In genomic region chr2:25276569-25277465, GRCh38 we compare ENCODE assay signal across 8 cellular contexts.
DNase-seq lines count a peak whose midpoint lies in the region; ATAC-seq lines count a peak whose summit lies in the region.

No MANE protein-coding gene starts in this region.

- H3K27ac Mint-ChIP-seq in CD4-positive, alpha-beta memory T cell, result peak overlapping the region; percentile 93 to 99 (median 96)
- H3K27ac Mint-ChIP-seq in activated CD8-positive, alpha-beta memory T cell treated with anti-CD3 and anti-CD28 coated beads, Interleukin-2, amount 10 ng/mL, durations not matched to agents 7 days and 5 days, result peak overlapping the region; percentile 92

- peaks cover 14 to 26% of the 10 kb centered on the region in 2 donors for H3K36me3 Mint-ChIP-seq in CD4-positive, alpha-beta memory T cell
- peaks cover 15% of the 10 kb centered on the region for H3K36me3 Mint-ChIP-seq in activated CD8-positive, alpha-beta memory T cell treated with anti-CD3 and anti-CD28 coated beads, Interleukin-2, amount 10 ng/mL, durations not matched to agents 7 days and 5 days

- H3K27me3 Mint-ChIP-seq in CD4-positive, alpha-beta memory T cell, result no peaks in the 10 kb centered on the region
- no peaks in the 10 kb centered on the region for H3K27me3 Mint-ChIP-seq in activated CD8-positive, alpha-beta memory T cell treated with anti-CD3 and anti-CD28 coated beads, Interleukin-2, amount 10 ng/mL, durations not matched to agents 7 days and 5 days

- intact Hi-C loops in CD4-positive, alpha-beta memory T cell (cut with micrococcal nuclease), result loop anchor here (1.0 to 10.0 kb wide), 5 partner anchors 9 to 600 kb away; partner anchors contain the start of genes ASXL2, DNMT3A and POMC

- H3K27ac ChIP-seq in CD4-positive, alpha-beta memory T cell (ENCODE audit: low read depth, low read length), result peak overlapping the region; percentile 89

- H3K9me3 Mint-ChIP-seq in CD4-positive, alpha-beta memory T cell, result peaks cover 0 to 2% (median 0%) of the 10 kb centered on the region in 8 donors
- no peaks in the 10 kb centered on the region for H3K9me3 Mint-ChIP-seq in activated CD8-positive, alpha-beta memory T cell treated with anti-CD3 and anti-CD28 coated beads, Interleukin-2, amount 10 ng/mL, durations not matched to agents 7 days and 5 days (ENCODE audit: low read depth)

- CTCF ChIA-PET in CD4-positive, alpha-beta memory T cell (lab: Charles Lee; ENCODE audit: partially characterized antibody), result interaction anchor here (0.9 to 4.6 kb wide), 22 partner anchors 9 to 99 kb away, joined by 3 to 40 read pairs (median 6); no protein-coding TSS in a partner anchor
- CTCF ChIA-PET in activated CD8-positive, alpha-beta memory T cell treated with anti-CD3 and anti-CD28 coated beads, Interleukin-2, amount 10 ng/mL, durations not matched to agents 7 days and 5 days (lab: Charles Lee), result interaction anchor here (0.8 to 5.2 kb wide), 28 partner anchors 10 to 313 kb away, joined by 3 to 65 read pairs (median 6); partner anchors contain the start of gene DNMT3A

- POLR2A ChIA-PET in CD4-positive, alpha-beta memory T cell (lab: Charles Lee; ENCODE audit: partially characterized antibody), result interaction anchor here (0.6 to 4.6 kb wide), 33 partner anchors 9 to 916 kb away, joined by 3 to 100 read pairs (median 5); partner anchors contain the start of genes DNMT3A and ITSN2

- H3K4me1 ChIP-seq in CD4-positive, alpha-beta memory T cell (ENCODE audit: insufficient read depth, low read length), result peaks cover 73% of the 10 kb centered on the region
- H3K4me1 ChIP-seq in endocrine pancreas (ENCODE audit: control insufficient read depth, insufficient read depth, low read length), result no peaks in the 10 kb centered on the region
- peaks cover 13% of the 10 kb centered on the region for H3K4me1 ChIP-seq in mucosa of stomach (ENCODE audit: control insufficient read depth, insufficient read depth, low read length)

- DNase-seq in CD4-positive, alpha-beta memory T cell, result peak; percentile 69 to 79 (median 73)
- DNase-seq in activated CD8-positive, alpha-beta memory T cell treated with anti-CD3 and anti-CD28 coated beads, Interleukin-2, amount 10 ng/mL, durations not matched to agents 7 days and 5 days, result peak; percentile 84
- DNase-seq in stimulated activated CD8-positive, alpha-beta memory T cell treated with anti-CD3 and anti-CD28 coated beads, Interleukin-7, amount 100 ng/mL, for 4 hours (ENCODE audit: low read depth in 2 of 2), result peak; percentile 47 to 75
- DNase-seq in DMS153 treated with DMSO at 0.1 percent for 48 hours (lab: John Stamatoyannopoulos, UW; ENCODE audit: unreplicated experiment) (no peak), NCI-H1105 treated with DMSO at 0.1 percent for 48 hours (lab: John Stamatoyannopoulos, UW) (no peak)

- peak overlapping the region; percentile 26 to 53 for H3K4me3 ChIP-seq in CD4-positive, alpha-beta memory T cell (ENCODE audit: low read length in 2 of 2)
- H3K4me3 ChIP-seq in endocrine pancreas (ENCODE audit: control insufficient read depth, insufficient read depth, low read length) (no peak overlapping the region), mucosa of stomach (ENCODE audit: low read length) (no peak overlapping the region)

- peaks cover 11% of the 10 kb centered on the region for H3K36me3 ChIP-seq in CD4-positive, alpha-beta memory T cell (ENCODE audit: insufficient read depth, low read length)
- H3K36me3 ChIP-seq in endocrine pancreas (ENCODE audit: control insufficient read depth, insufficient read depth, low read length) (no peaks in the 10 kb centered on the region), mucosa of stomach (ENCODE audit: control insufficient read depth, insufficient read depth, low read length) (no peaks in the 10 kb centered on the region)

- ATAC-seq in HG02840 (IDR thresholded peaks at IDR 0.05; ENCODE audit: low FRiP score, unreplicated experiment), result peak; percentile 39
- peak; percentile 79 for ATAC-seq in activated CD8-positive, alpha-beta memory T cell treated with anti-CD3 and anti-CD28 coated beads, Interleukin-2, amount 10 ng/mL, durations not matched to agents 7 days and 5 days

- peaks cover 37 to 78% (median 61%) of the 10 kb centered on the region in 4 donors for H3K4me1 Mint-ChIP-seq in CD4-positive, alpha-beta memory T cell
- peaks cover 70% of the 10 kb centered on the region for H3K4me1 Mint-ChIP-seq in activated CD8-positive, alpha-beta memory T cell treated with anti-CD3 and anti-CD28 coated beads, Interleukin-2, amount 10 ng/mL, durations not matched to agents 7 days and 5 days

- no peaks in the 10 kb centered on the region for H3K9me3 ChIP-seq in CD4-positive, alpha-beta memory T cell (ENCODE audit: control insufficient read depth in 1 of 2, low read length in 2 of 2)
- no peaks in the 10 kb centered on the region for H3K9me3 ChIP-seq in endocrine pancreas (ENCODE audit: control insufficient read depth, low read length)
- no peaks in the 10 kb centered on the region for H3K9me3 ChIP-seq in mucosa of stomach (ENCODE audit: control insufficient read depth, low read length)

- H3K4me3 Mint-ChIP-seq in CD4-positive, alpha-beta memory T cell, result peak overlapping the region; percentile 67 to 81 (median 76)
- H3K4me3 Mint-ChIP-seq in activated CD8-positive, alpha-beta memory T cell treated with anti-CD3 and anti-CD28 coated beads, Interleukin-2, amount 10 ng/mL, durations not matched to agents 7 days and 5 days, result peak overlapping the region; percentile 65

- no peaks in the 10 kb centered on the region for H3K27me3 ChIP-seq in CD4-positive, alpha-beta memory T cell (ENCODE audit: insufficient read depth, low read length)
- no peaks in the 10 kb centered on the region for H3K27me3 ChIP-seq in endocrine pancreas (ENCODE audit: control insufficient read depth, insufficient read depth, low read length)
- H3K27me3 ChIP-seq in mucosa of stomach (ENCODE audit: control insufficient read depth, insufficient read depth, low read length), result no peaks in the 10 kb centered on the region

- H3K9ac ChIP-seq in endocrine pancreas (ENCODE audit: control insufficient read depth, insufficient read depth, low read length) (peak overlapping the region; percentile 47), mucosa of stomach (ENCODE audit: low read length) (peak overlapping the region; percentile 47)

Comparison
In these comparisons a context has a peak if more than half of its experiments do, and no peak if none do; other contexts are left out.
1. DNase-seq: peak in CD4-positive, alpha-beta memory T cell (5 of 5), activated CD8-positive, alpha-beta memory T cell treated with anti-CD3 and anti-CD28 coated beads, Interleukin-2, amount 10 ng/mL, durations not matched to agents 7 days and 5 days (single experiment) and stimulated activated CD8-positive, alpha-beta memory T cell treated with anti-CD3 and anti-CD28 coated beads, Interleukin-7, amount 100 ng/mL, for 4 hours (2 of 2); none in DMS153 treated with DMSO at 0.1 percent for 48 hours (single experiment) and NCI-H1105 treated with DMSO at 0.1 percent for 48 hours (single experiment).
2. H3K4me3 ChIP-seq: peak in CD4-positive, alpha-beta memory T cell (2 of 2); none in endocrine pancreas (single experiment) and mucosa of stomach (single experiment).